35 cellular contexts compared by ENCODE assay signal in the genomic region with DNA sequence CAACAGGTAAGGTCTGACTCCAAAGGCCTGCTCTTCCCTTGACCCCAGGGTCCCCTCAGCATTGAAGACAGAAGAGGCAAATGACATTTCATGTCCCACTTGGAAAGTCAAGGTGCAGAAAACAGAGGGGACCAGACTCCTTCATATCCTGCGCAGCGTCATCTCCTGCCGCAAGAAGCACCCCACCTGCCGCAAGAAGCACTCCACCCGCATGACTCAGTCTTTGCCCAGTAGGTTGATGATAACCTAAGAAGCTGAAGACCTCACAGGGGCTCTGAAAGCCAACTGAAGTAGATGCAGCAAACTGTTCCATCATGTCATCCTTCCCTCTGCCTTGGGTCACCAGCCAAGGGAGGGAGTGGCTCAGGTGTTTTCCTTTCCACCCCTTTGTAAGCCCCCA.
"Had no signal": no experiment of that assay in that cellular context is flagged by ENCODE, and none has a peak within 500 bp of the region (broad histone marks: within the 10 kb centered on the region; RNA-seq: fewer than 3 reads in every experiment).

No MANE protein-coding gene starts in this region.

- H3K4me1 Mint-ChIP-seq: activated CD4-positive, alpha-beta T cell treated with anti-CD3 and anti-CD28 coated beads for 36 hours; activated CD4-positive, alpha-beta T cell treated with anti-CD3 and anti-CD28 coated beads, Interleukin-2, amount 10 ng/mL, durations not matched to agents 24 days and 14 days; activated T-helper 17 cell treated with anti-CD3 and anti-CD28 coated beads, Interleukin-2, amount 50 U/mL, for 72 hours; central memory CD8-positive, alpha-beta T cell; endodermal cell had no signal

- H3K36me3 Mint-ChIP-seq: activated naive CD8-positive, alpha-beta T cell; brain had no signal

- H3K27me3 ChIP-seq: adrenal gland, breast epithelium, foreskin keratinocyte, gastrocnemius medialis had no signal

- ATAC-seq: activated T-cell treated with anti-CD3 and anti-CD28 coated beads, Interleukin-2, amount 50 U/mL, for 72 hours; foreskin keratinocyte; gastrocnemius medialis; T-helper 17 cell had no signal

- H3K4me1 ChIP-seq: breast epithelium, foreskin keratinocyte had no signal

- H3K27ac Mint-ChIP-seq: activated CD4-positive, alpha-beta memory T cell treated with anti-CD3 and anti-CD28 coated beads, Interleukin-2, amount 10 ng/mL, durations not matched to agents 7 days and 5 days; activated CD4-positive, alpha-beta T cell treated with anti-CD3 and anti-CD28 coated beads for 36 hours; activated CD4-positive, alpha-beta T cell treated with anti-CD3 and anti-CD28 coated beads, Interleukin-2, amount 10 ng/mL, durations not matched to agents 24 days and 14 days; activated naive CD8-positive, alpha-beta T cell; activated T-cell treated with anti-CD3 and anti-CD28 coated beads, Interleukin-2, amount 50 U/mL, for 24 hours; activated T-cell treated with anti-CD3 and anti-CD28 coated beads, Interleukin-2, amount 50 U/mL, for 72 hours; activated T-helper 17 cell treated with anti-CD3 and anti-CD28 coated beads, Interleukin-2, amount 50 U/mL, for 72 hours; dendritic cell treated with granulocyte-macrophage colony-stimulating factor and Interleukin-4, amounts not matched to agents 40 ng/mL and 50 ng/mL, for 4 days; endodermal cell; T-helper 2 cell treated with Interferon-gamma antibody and Interleukin-4, amounts not matched to agents 5 μg/mL and 100 μg/mL, for 36 hours had no signal

- H3K36me3 ChIP-seq: adrenal gland, breast epithelium, cardiac muscle cell, esophagus muscularis mucosa, gastrocnemius medialis had no signal

- H3K9me3 ChIP-seq: adrenal gland, breast epithelium, esophagus muscularis mucosa, gastrocnemius medialis had no signal

- H3K4me3 ChIP-seq: adrenal gland, breast epithelium, cardiac muscle cell, coronary artery, dorsolateral prefrontal cortex, esophagus muscularis mucosa, gastrocnemius medialis had no signal

- H3K27ac ChIP-seq: adrenal gland, breast epithelium, cardiac muscle cell, coronary artery, dorsolateral prefrontal cortex, esophagus muscularis mucosa, foreskin keratinocyte, gastrocnemius medialis had no signal

- H3K4me3 Mint-ChIP-seq: activated CD4-positive, alpha-beta memory T cell treated with anti-CD3 and anti-CD28 coated beads, Interleukin-2, amount 10 ng/mL, durations not matched to agents 7 days and 5 days; activated CD4-positive, alpha-beta T cell treated with anti-CD3 and anti-CD28 coated beads for 36 hours; activated CD4-positive, alpha-beta T cell treated with anti-CD3 and anti-CD28 coated beads, Interleukin-2, amount 10 ng/mL, durations not matched to agents 24 days and 14 days; activated naive CD8-positive, alpha-beta T cell; activated T-cell treated with anti-CD3 and anti-CD28 coated beads, Interleukin-2, amount 50 U/mL, for 24 hours; activated T-cell treated with anti-CD3 and anti-CD28 coated beads, Interleukin-2, amount 50 U/mL, for 72 hours; activated T-helper 17 cell treated with anti-CD3 and anti-CD28 coated beads, Interleukin-2, amount 50 U/mL, for 72 hours; central memory CD8-positive, alpha-beta T cell; dendritic cell treated with granulocyte-macrophage colony-stimulating factor and Interleukin-4, amounts not matched to agents 40 ng/mL and 50 ng/mL, for 4 days; endodermal cell; T-helper 17 cell; T-helper 2 cell treated with Interferon-gamma antibody and Interleukin-4, amounts not matched to agents 5 μg/mL and 100 μg/mL, for 36 hours had no signal

- H3K9me3 Mint-ChIP-seq: activated CD4-positive, alpha-beta memory T cell treated with anti-CD3 and anti-CD28 coated beads, Interleukin-2, amount 10 ng/mL, durations not matched to agents 7 days and 5 days; activated CD4-positive, alpha-beta T cell treated with anti-CD3 and anti-CD28 coated beads, Interleukin-2, amount 10 ng/mL, durations not matched to agents 24 days and 14 days; activated T-cell treated with anti-CD3 and anti-CD28 coated beads, Interleukin-2, amount 50 U/mL, for 24 hours; activated T-cell treated with anti-CD3 and anti-CD28 coated beads, Interleukin-2, amount 50 U/mL, for 72 hours; activated T-helper 17 cell treated with anti-CD3 and anti-CD28 coated beads, Interleukin-2, amount 50 U/mL, for 72 hours; central memory CD8-positive, alpha-beta T cell; dendritic cell treated with granulocyte-macrophage colony-stimulating factor and Interleukin-4, amounts not matched to agents 40 ng/mL and 50 ng/mL, for 4 days; endodermal cell; T-helper 2 cell treated with Interferon-gamma antibody and Interleukin-4, amounts not matched to agents 5 μg/mL and 100 μg/mL, for 36 hours had no signal

- DNase-seq: activated CD4-positive, alpha-beta memory T cell treated with anti-CD3 and anti-CD28 coated beads, Interleukin-2, amount 10 ng/mL, durations not matched to agents 7 days and 5 days; activated CD4-positive, alpha-beta T cell treated with anti-CD3 and anti-CD28 coated beads for 36 hours; activated CD4-positive, alpha-beta T cell treated with anti-CD3 and anti-CD28 coated beads, Interleukin-2, amount 10 ng/mL, durations not matched to agents 24 days and 14 days; activated CD4-positive, alpha-beta T cell treated with anti-CD3 and anti-CD28 coated beads, Interleukin-2, amount 50 U/mL, for 4 hours; activated CD4-positive, CD25-positive, alpha-beta regulatory T cell; activated CD4-positive, CD25-positive, alpha-beta regulatory T cell treated with anti-CD3 and anti-CD28 coated beads, Interleukin-2, amount 50 U/mL, for 72 hours; activated CD8-positive, alpha-beta memory T cell treated with anti-CD3 and anti-CD28 coated beads, Interleukin-2, amount 50 U/mL, for 48 hours; activated effector memory CD4-positive, alpha-beta T cell treated with Interleukin-2 at 50 U/mL for 16 hours; activated gamma-delta T cell treated with Interleukin-2 at 50 U/mL for 16 hours; activated naive CD4-positive, alpha-beta T cell treated with anti-CD3 and anti-CD28 coated beads, Interleukin-2, amount 50 U/mL, for 16 hours; activated naive CD4-positive, alpha-beta T cell treated with Interleukin-2 at 50 U/mL for 16 hours; activated T-cell treated with anti-CD3 and anti-CD28 coated beads for 4 hours; activated T-cell treated with anti-CD3 and anti-CD28 coated beads, Interleukin-2, amount 50 U/mL, for 24 hours; activated T-cell treated with anti-CD3 and anti-CD28 coated beads, Interleukin-2, amount 50 U/mL, for 72 hours; adrenal gland; aorta; dorsolateral prefrontal cortex; effector memory CD4-positive, alpha-beta T cell; endodermal cell; foreskin keratinocyte; gastrocnemius medialis; glutamatergic neuron; T-helper 1 cell; T-helper 17 cell; T1000 had no signal
